8 cellular contexts compared by ENCODE assay signal in the genomic region with DNA sequence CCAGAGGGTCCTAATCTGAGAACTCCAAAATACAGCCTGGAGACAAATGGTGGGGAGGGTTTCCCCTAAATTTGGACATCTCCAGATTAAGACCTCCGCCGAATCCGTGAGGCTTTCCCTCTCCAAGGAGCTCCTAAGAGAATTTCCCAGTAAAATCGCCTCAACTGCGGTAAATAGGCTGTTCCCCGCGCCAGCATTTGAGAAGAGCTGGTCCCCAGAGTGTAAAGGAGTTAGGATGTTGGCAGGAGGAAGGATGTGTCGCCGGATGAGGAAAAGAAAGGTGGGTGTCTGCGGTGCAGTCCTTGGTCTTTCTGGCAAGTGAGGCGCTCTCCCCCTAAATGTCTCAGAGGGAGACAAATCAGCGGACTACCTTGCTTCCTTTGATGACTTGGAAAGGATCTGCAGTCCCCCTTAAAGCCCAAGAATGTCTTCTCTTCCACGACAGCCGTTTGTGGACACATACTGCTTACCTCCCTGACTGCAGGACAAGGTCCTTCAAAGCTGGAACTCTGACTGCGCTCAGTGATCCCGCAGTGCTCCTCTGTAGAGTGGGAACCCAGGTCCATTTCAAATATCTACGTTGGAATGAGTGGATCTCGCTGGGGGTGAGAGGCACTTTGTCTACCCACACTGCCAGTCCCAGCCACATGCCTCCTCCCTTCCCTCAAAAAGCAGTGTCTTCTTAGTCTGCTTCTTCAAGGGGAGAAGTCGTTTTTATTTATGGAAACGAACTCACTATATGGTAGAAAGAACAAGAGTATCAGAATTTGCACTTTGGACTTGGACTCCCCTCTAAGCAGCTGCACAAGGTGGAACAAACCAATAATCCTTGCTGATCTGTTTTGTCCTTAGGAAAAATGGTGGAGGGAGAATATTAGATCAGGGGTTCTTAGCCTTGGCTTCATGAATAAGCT. TPM values are rescaled to one million over a fixed set of nuclear protein-coding genes. Genes with fewer than 3 reads are reported as not detected.
DNase-seq lines count a peak whose midpoint lies in the region; ATAC-seq and TF ChIP-seq lines count a peak whose summit lies in the region.

No MANE protein-coding gene starts in this region.

- DNase-seq in NCI-H1417 (lab: John Stamatoyannopoulos, UW) (peak in 2 of 3 experiments; percentile 31 to 57), NCI-H1417 treated with DMSO at 0.1 percent for 48 hours (lab: John Stamatoyannopoulos, UW) (no peak), T1000 (lab: John Stamatoyannopoulos, UW) (no peak), erythroblast (lab: John Stamatoyannopoulos, UW) (no peak)
- DNase-seq in activated CD8-positive, alpha-beta T cell treated with anti-CD3 and anti-CD28 coated beads for 36 hours: no peak
- DNase-seq in stimulated activated naive CD8-positive, alpha-beta T cell treated with anti-CD3 and anti-CD28 coated beads, Interleukin-15, Interleukin-2, amounts not matched to agents 100 U/mL and 50 U/mL, for 24 hours: peak; percentile 7
- DNase-seq in activated CD4-positive, alpha-beta T cell treated with anti-CD3 and anti-CD28 coated beads for 48 hours: no peak

- no peaks in the 10 kb centered on the region for H3K9me3 ChIP-seq in iPS-18c (ENCODE audit: control insufficient read depth, insufficient read depth, low read length)

- no peaks in the 10 kb centered on the region for H3K36me3 Mint-ChIP-seq in activated CD8-positive, alpha-beta T cell treated with anti-CD3 and anti-CD28 coated beads for 36 hours (ENCODE audit: low read depth)

- H3K27ac Mint-ChIP-seq in activated CD8-positive, alpha-beta T cell treated with anti-CD3 and anti-CD28 coated beads for 36 hours: peak overlapping the region; percentile 9

- intact Hi-C loops in activated CD8-positive, alpha-beta T cell treated with anti-CD3 and anti-CD28 coated beads for 36 hours (cut with micrococcal nuclease): no loop called here

- H3K4me3 ChIP-seq in iPS-18c (ENCODE audit: insufficient read depth, low read depth, low read length): peak overlapping the region; percentile 72

- H3K27me3 Mint-ChIP-seq in activated CD8-positive, alpha-beta T cell treated with anti-CD3 and anti-CD28 coated beads for 36 hours: peaks cover 32% of the 10 kb centered on the region

- TF ChIP-seq POLR2A in erythroblast (IDR thresholded peaks at IDR 0.05; ENCODE audit: low read length): no peak

- CTCF ChIA-PET in activated CD8-positive, alpha-beta T cell treated with anti-CD3 and anti-CD28 coated beads for 36 hours (lab: Charles Lee): interaction anchor here (1.0 kb wide), 1 partner anchor 102 kb away, joined by 3 read pairs; a partner anchor contains a TSS

- H3K4me1 Mint-ChIP-seq in activated CD8-positive, alpha-beta T cell treated with anti-CD3 and anti-CD28 coated beads for 36 hours (ENCODE audit: low read depth): peaks cover 12% of the 10 kb centered on the region

- no peak for TF ChIP-seq CTCF in activated CD8-positive, alpha-beta T cell treated with anti-CD3 and anti-CD28 coated beads for 36 hours (IDR thresholded peaks at IDR 0.05)

- POLR2A ChIA-PET in activated CD8-positive, alpha-beta T cell treated with anti-CD3 and anti-CD28 coated beads for 36 hours (lab: Charles Lee): interaction anchor here (0.6 kb wide), 1 partner anchor 518 kb away, joined by 3 read pairs; no protein-coding TSS in a partner anchor

- H3K4me3 Mint-ChIP-seq in activated CD8-positive, alpha-beta T cell treated with anti-CD3 and anti-CD28 coated beads for 36 hours: peak overlapping the region; percentile 66

- H3K9me3 Mint-ChIP-seq in activated CD8-positive, alpha-beta T cell treated with anti-CD3 and anti-CD28 coated beads for 36 hours: no peaks in the 10 kb centered on the region

- no peak for ATAC-seq in activated CD8-positive, alpha-beta T cell treated with anti-CD3 and anti-CD28 coated beads for 36 hours
- ATAC-seq in stimulated activated naive CD8-positive, alpha-beta T cell treated with anti-CD3 and anti-CD28 coated beads, Interleukin-15, Interleukin-2, amounts not matched to agents 100 U/mL and 50 U/mL, for 24 hours: no peak

RNA-seq across cellular contexts. Expression of a gene that starts 1.0 kb away (rescaled TPM):
- 1 to 10 TPM; 2.7 to 4.8 TPM for total RNA-seq in activated CD8-positive, alpha-beta T cell treated with anti-CD3 and anti-CD28 coated beads for 36 hours

Comparison
In these comparisons a context has a peak if more than half of its experiments do, and no peak if none do; other contexts are left out.
1. DNase-seq: peak in NCI-H1417 (2 of 3) and stimulated activated naive CD8-positive, alpha-beta T cell treated with anti-CD3 and anti-CD28 coated beads, Interleukin-15, Interleukin-2, amounts not matched to agents 100 U/mL and 50 U/mL, for 24 hours (single experiment); none in NCI-H1417 treated with DMSO at 0.1 percent for 48 hours (single experiment), activated CD8-positive, alpha-beta T cell treated with anti-CD3 and anti-CD28 coated beads for 36 hours (single experiment), T1000 (single experiment), erythroblast (0 of 2) and activated CD4-positive, alpha-beta T cell treated with anti-CD3 and anti-CD28 coated beads for 48 hours (single experiment).